9 cellular contexts compared by ENCODE assay signal in the genomic region with DNA sequence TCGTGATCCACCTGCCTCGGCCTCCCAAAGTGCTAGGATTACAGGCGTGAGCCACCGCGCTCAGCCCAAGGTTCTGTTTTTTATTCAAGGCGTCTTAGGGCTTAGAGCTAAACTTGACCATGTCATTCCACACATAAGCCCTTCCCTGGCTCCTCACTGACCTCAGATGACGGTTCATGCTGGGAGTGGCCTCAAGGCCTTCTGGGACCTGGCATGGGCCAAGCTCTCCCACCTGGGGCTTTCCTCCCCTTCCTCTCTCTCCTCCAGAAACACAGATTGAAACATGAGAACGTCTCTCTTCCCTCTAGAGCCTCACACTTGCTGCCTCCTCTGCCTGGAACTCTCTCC.
DNase-seq lines count a peak whose midpoint lies in the region; ATAC-seq and TF ChIP-seq lines count a peak whose summit lies in the region.
"Had no signal": no experiment of that assay in that cellular context is flagged by ENCODE, and none has a peak within 500 bp of the region (broad histone marks: within the 10 kb centered on the region; RNA-seq: fewer than 3 reads in every experiment).

No MANE protein-coding gene starts in this region.

- intact Hi-C loops in activated naive CD4-positive, alpha-beta T cell treated with anti-CD3 and anti-CD28 coated beads for 36 hours (cut with micrococcal nuclease), result no loop called here
- intact Hi-C loops in mucosa of descending colon (cut with DNase I, micrococcal nuclease), result no loop called here

- H2AK5ac ChIP-seq in mesendoderm (ENCODE audit: low read length), result peak overlapping the region; percentile 1

- ATAC-seq in mucosa of descending colon, result no peak

- H3K4ac ChIP-seq in mesendoderm (ENCODE audit: low read depth, low read length), result peak overlapping the region; percentile 38

- peak overlapping the region; percentile 83 for H3K27ac ChIP-seq in cingulate gyrus (ENCODE audit: low read depth, low read length)
- H3K27ac ChIP-seq in mesendoderm (ENCODE audit: low read depth, low read length), result peak overlapping the region; percentile 86
- H3K27ac ChIP-seq in urinary bladder (ENCODE audit: low read depth), result peak overlapping the region; percentile 84

- peak overlapping the region; percentile 44 for H3K27ac Mint-ChIP-seq in activated naive CD4-positive, alpha-beta T cell treated with anti-CD3 and anti-CD28 coated beads for 36 hours
- H3K27ac Mint-ChIP-seq in activated naive CD4-positive, alpha-beta T cell treated with anti-CD3 and anti-CD28 coated beads, Interleukin-2, amount 10 ng/mL, durations not matched to agents 7 days and 5 days, result no peak overlapping the region

- CTCF ChIA-PET in activated naive CD4-positive, alpha-beta T cell treated with anti-CD3 and anti-CD28 coated beads for 36 hours (lab: Charles Lee), result interaction anchor here (1.7 kb wide), 1 partner anchor 159 kb away, joined by 5 read pairs; no protein-coding TSS in a partner anchor
- CTCF ChIA-PET in activated naive CD4-positive, alpha-beta T cell treated with anti-CD3 and anti-CD28 coated beads, Interleukin-2, amount 10 ng/mL, durations not matched to agents 7 days and 5 days (lab: Charles Lee), result interaction anchor here (1.4 kb wide), 1 partner anchor 195 kb away, joined by 3 read pairs; no protein-coding TSS in a partner anchor

- H4K5ac ChIP-seq in mesendoderm (ENCODE audit: low read length), result peak overlapping the region; percentile 87

- no peaks in the 10 kb centered on the region for H3K79me1 ChIP-seq in mesendoderm (ENCODE audit: low read length)

- H3K56ac ChIP-seq in mesendoderm (ENCODE audit: low read length), result peak overlapping the region; percentile 77

- peaks cover 11% of the 10 kb centered on the region for H3K9me3 Mint-ChIP-seq in activated naive CD4-positive, alpha-beta T cell treated with anti-CD3 and anti-CD28 coated beads for 36 hours
- H3K9me3 Mint-ChIP-seq in activated naive CD4-positive, alpha-beta T cell treated with anti-CD3 and anti-CD28 coated beads, Interleukin-2, amount 10 ng/mL, durations not matched to agents 7 days and 5 days, result peaks cover 12% of the 10 kb centered on the region

- peaks cover 16% of the 10 kb centered on the region for H3K4me1 ChIP-seq in mesendoderm (ENCODE audit: control insufficient read depth, low read depth, low read length)
- H3K4me1 ChIP-seq in urinary bladder (ENCODE audit: insufficient read depth), result no peaks in the 10 kb centered on the region
- H3K4me1 ChIP-seq in mucosa of descending colon (ENCODE audit: low read depth), result peaks cover 27% of the 10 kb centered on the region

- H3K4me3 Mint-ChIP-seq in activated naive CD4-positive, alpha-beta T cell treated with anti-CD3 and anti-CD28 coated beads for 36 hours, result no peak overlapping the region
- no peak overlapping the region for H3K4me3 Mint-ChIP-seq in activated naive CD4-positive, alpha-beta T cell treated with anti-CD3 and anti-CD28 coated beads, Interleukin-2, amount 10 ng/mL, durations not matched to agents 7 days and 5 days

- H3K4me1 Mint-ChIP-seq in activated naive CD4-positive, alpha-beta T cell treated with anti-CD3 and anti-CD28 coated beads for 36 hours (ENCODE audit: low read depth), result peaks cover 33% of the 10 kb centered on the region
- H3K4me1 Mint-ChIP-seq in activated naive CD4-positive, alpha-beta T cell treated with anti-CD3 and anti-CD28 coated beads, Interleukin-2, amount 10 ng/mL, durations not matched to agents 7 days and 5 days, result peaks cover 23% of the 10 kb centered on the region

- H3K4me3 ChIP-seq in mesendoderm (ENCODE audit: low read length), result no peak overlapping the region
- H3K4me3 ChIP-seq in urinary bladder (ENCODE audit: low read depth, low read length), result no peak overlapping the region
- H3K4me3 ChIP-seq in mucosa of descending colon, result no peak overlapping the region

- no peaks in the 10 kb centered on the region for H3K79me2 ChIP-seq in mesendoderm (ENCODE audit: control insufficient read depth, insufficient read depth, low read length)

- H3K36me3 Mint-ChIP-seq in activated naive CD4-positive, alpha-beta T cell treated with anti-CD3 and anti-CD28 coated beads for 36 hours (ENCODE audit: low read depth), result no peaks in the 10 kb centered on the region
- H3K36me3 Mint-ChIP-seq in activated naive CD4-positive, alpha-beta T cell treated with anti-CD3 and anti-CD28 coated beads, Interleukin-2, amount 10 ng/mL, durations not matched to agents 7 days and 5 days, result no peaks in the 10 kb centered on the region
- H3K36me3 Mint-ChIP-seq: CD4-positive, CD25-positive, alpha-beta regulatory T cell had no signal

- no peaks in the 10 kb centered on the region for H3K27me3 ChIP-seq in mesendoderm (ENCODE audit: insufficient read depth, low read length, poor library complexity)

- DNase-seq in activated naive CD4-positive, alpha-beta T cell treated with anti-CD3 and anti-CD28 coated beads for 36 hours, result no peak
- no peak for DNase-seq in activated naive CD4-positive, alpha-beta T cell treated with anti-CD3 and anti-CD28 coated beads, Interleukin-2, amount 10 ng/mL, durations not matched to agents 7 days and 5 days
- DNase-seq in mesendoderm (peak; percentile 96), mucosa of descending colon (no peak), CD1c-positive myeloid dendritic cell (ENCODE audit: extremely low spot score) (no peak)
- no peak for DNase-seq in stimulated activated CD4-positive, alpha-beta T cell treated with anti-CD3 and anti-CD28 coated beads, Interleukin-4, amount 100 ng/mL, for 1 hour
- DNase-seq: CD4-positive, CD25-positive, alpha-beta regulatory T cell had no signal

- H3K9me3 ChIP-seq in mucosa of descending colon, result peaks cover 6% of the 10 kb centered on the region

- TF ChIP-seq CTCF in mucosa of descending colon (IDR thresholded peaks at IDR 0.05), result no peak

- no CpG with 5 or more reads among the region's 8 CpGs for WGBS in mesendoderm (ENCODE audit: extremely low coverage, insufficient coverage, low lambda C conversion rate)
- 58% methylated on average over 8 of the region's 8 CpGs for WGBS in urinary bladder

- H3K23ac ChIP-seq in mesendoderm (ENCODE audit: low read length), result no peak overlapping the region

- no peaks in the 10 kb centered on the region for H3K36me3 ChIP-seq in mesendoderm (ENCODE audit: control insufficient read depth, insufficient read depth, low read length)
- H3K36me3 ChIP-seq in urinary bladder (ENCODE audit: insufficient read depth), result no peaks in the 10 kb centered on the region
- H3K36me3 ChIP-seq in mucosa of descending colon (ENCODE audit: low read depth), result no peaks in the 10 kb centered on the region

- H2BK5ac ChIP-seq in mesendoderm (ENCODE audit: low read length), result peak overlapping the region; percentile 99

- H3K4me2 ChIP-seq in mesendoderm (ENCODE audit: low read length), result peak overlapping the region; percentile 5

- no peak overlapping the region for H2BK15ac ChIP-seq in mesendoderm (replicated peaks; ENCODE audit: low read depth)

- H4K8ac ChIP-seq in mesendoderm (ENCODE audit: low read depth, low read length), result no peak overlapping the region

- peak overlapping the region; percentile 81 for H3K9ac ChIP-seq in mesendoderm (ENCODE audit: low read length)

- no peaks in the 10 kb centered on the region for H3K27me3 Mint-ChIP-seq in activated naive CD4-positive, alpha-beta T cell treated with anti-CD3 and anti-CD28 coated beads for 36 hours (ENCODE audit: low read depth)
- peaks cover 32% of the 10 kb centered on the region for H3K27me3 Mint-ChIP-seq in activated naive CD4-positive, alpha-beta T cell treated with anti-CD3 and anti-CD28 coated beads, Interleukin-2, amount 10 ng/mL, durations not matched to agents 7 days and 5 days

- H3K18ac ChIP-seq in mesendoderm (ENCODE audit: low read length), result peak overlapping the region; percentile 44

- H2BK120ac ChIP-seq in mesendoderm (ENCODE audit: low read depth, low read length), result no peak overlapping the region
